In the genomic region with DNA sequence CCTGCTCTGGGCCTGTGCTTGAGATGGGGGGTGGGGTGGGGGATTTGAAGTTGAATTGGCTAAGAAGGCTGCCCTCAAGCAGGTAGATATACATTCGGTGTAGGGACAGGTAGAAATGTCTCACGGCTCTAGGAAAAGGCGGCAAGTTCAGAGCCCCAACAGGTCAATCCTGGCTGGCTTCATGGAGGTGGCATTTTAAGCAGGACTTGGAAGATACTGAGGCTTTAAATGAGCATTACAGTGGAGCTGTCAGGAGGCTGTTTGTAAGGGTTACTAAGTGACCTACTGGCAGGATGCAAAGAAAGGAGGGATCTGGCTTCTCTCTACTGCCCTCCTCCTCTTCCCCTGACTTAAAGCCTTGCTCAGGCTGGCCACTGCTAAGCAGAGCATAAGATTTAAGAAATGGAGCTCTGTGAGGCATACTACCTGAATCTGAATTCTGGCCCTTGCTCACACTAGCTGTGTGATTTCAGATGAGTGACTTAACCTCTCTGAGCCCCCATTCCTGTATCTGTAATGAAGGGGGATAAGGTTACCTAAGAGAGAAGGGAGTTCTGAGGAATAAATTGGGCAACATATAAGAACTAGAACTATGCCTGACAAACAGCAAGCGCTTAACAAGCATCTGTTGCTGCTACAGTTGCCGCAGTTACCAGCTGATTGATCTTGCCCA, we compare ENCODE assay signal across 27 cellular contexts.
"Had no signal": no experiment of that assay in that cellular context is flagged by ENCODE, and none has a peak within 500 bp of the region (broad histone marks: within the 10 kb centered on the region; RNA-seq: fewer than 3 reads in every experiment).

No MANE protein-coding gene starts in this region.

- H3K27ac ChIP-seq: body of pancreas, cardiac muscle cell, coronary artery, dorsolateral prefrontal cortex, heart right ventricle, parathyroid adenoma, psoas muscle, suprapubic skin, tibial artery, upper lobe of right lung had no signal

- H3K9ac ChIP-seq: parathyroid adenoma had no signal

- H3K27me3 ChIP-seq: body of pancreas, cardiac muscle cell, dorsolateral prefrontal cortex, suprapubic skin, tibial artery, upper lobe of right lung had no signal

- H3K4me2 ChIP-seq: smooth muscle cell had no signal

- H3K27ac Mint-ChIP-seq: activated B cell treated with CpG ODN at 0.5 μM for 24 hours; activated CD8-positive, alpha-beta T cell treated with anti-CD3 and anti-CD28 coated beads for 36 hours; activated naive CD4-positive, alpha-beta T cell treated with anti-CD3 and anti-CD28 coated beads, Interleukin-2, amount 50 U/mL, for 72 hours; activated T-cell treated with anti-CD3 and anti-CD28 coated beads, Interleukin-2, amount 50 U/mL, for 72 hours had no signal

- H3K9me3 Mint-ChIP-seq: activated B cell treated with CpG ODN at 0.5 μM for 24 hours; activated CD8-positive, alpha-beta T cell treated with anti-CD3 and anti-CD28 coated beads for 36 hours; activated naive CD4-positive, alpha-beta T cell treated with anti-CD3 and anti-CD28 coated beads, Interleukin-2, amount 50 U/mL, for 72 hours; activated T-cell treated with anti-CD3 and anti-CD28 coated beads, Interleukin-2, amount 50 U/mL, for 72 hours; effector memory CD8-positive, alpha-beta T cell; naive thymus-derived CD4-positive, alpha-beta T cell had no signal

- H3K4me1 ChIP-seq: body of pancreas, parathyroid adenoma, psoas muscle, suprapubic skin, tibial artery, upper lobe of right lung had no signal

- H3K4me1 Mint-ChIP-seq: activated B cell treated with CpG ODN at 0.5 μM for 24 hours had no signal

- H3K36me3 ChIP-seq: cardiac muscle cell, heart right ventricle, suprapubic skin, tibial artery, upper lobe of right lung had no signal

- FAIRE-seq: endothelial cell of umbilical vein had no signal

- H3K4me3 ChIP-seq: body of pancreas, cardiac muscle cell, coronary artery, dorsolateral prefrontal cortex, heart right ventricle, psoas muscle, smooth muscle cell, suprapubic skin, tibial artery, upper lobe of right lung had no signal

- ATAC-seq: activated CD8-positive, alpha-beta T cell treated with anti-CD3 and anti-CD28 coated beads for 36 hours; activated naive CD4-positive, alpha-beta T cell treated with anti-CD3 and anti-CD28 coated beads, Interleukin-2, amount 50 U/mL, for 72 hours; activated T-cell treated with anti-CD3 and anti-CD28 coated beads, Interleukin-2, amount 50 U/mL, for 72 hours; body of pancreas; effector memory CD8-positive, alpha-beta T cell; heart right ventricle; naive thymus-derived CD4-positive, alpha-beta T cell; psoas muscle; upper lobe of right lung had no signal

- H3K36me3 Mint-ChIP-seq: activated naive CD4-positive, alpha-beta T cell treated with anti-CD3 and anti-CD28 coated beads, Interleukin-2, amount 50 U/mL, for 72 hours; naive thymus-derived CD4-positive, alpha-beta T cell had no signal

- H3K4me3 Mint-ChIP-seq: activated B cell treated with CpG ODN at 0.5 μM for 24 hours; activated CD8-positive, alpha-beta T cell treated with anti-CD3 and anti-CD28 coated beads for 36 hours; activated T-cell treated with anti-CD3 and anti-CD28 coated beads, Interleukin-2, amount 50 U/mL, for 72 hours; effector memory CD8-positive, alpha-beta T cell; naive thymus-derived CD4-positive, alpha-beta T cell had no signal

- H3K79me2 ChIP-seq: parathyroid adenoma had no signal

- DNase-seq: activated B cell treated with CpG ODN at 0.5 μM for 24 hours; activated CD4-positive, alpha-beta T cell treated with anti-CD3 and anti-CD28 coated beads, Interleukin-2, amount 50 U/mL, for 1 hour; activated CD8-positive, alpha-beta T cell treated with anti-CD3 and anti-CD28 coated beads for 36 hours; activated naive CD4-positive, alpha-beta T cell; activated T-cell treated with anti-CD3 and anti-CD28 coated beads, Interleukin-2, amount 50 U/mL, for 72 hours; anterior cingulate cortex; body of pancreas; dorsolateral prefrontal cortex; effector memory CD8-positive, alpha-beta T cell; foreskin melanocyte; heart right ventricle; midbrain; naive thymus-derived CD4-positive, alpha-beta T cell; occipital lobe; psoas muscle; stimulated activated CD4-positive, alpha-beta T cell treated with anti-CD3 and anti-CD28 coated beads, Interleukin-1b, Interleukin-23, amount 100 ng/mL, for 48 hours; stimulated activated naive CD4-positive, alpha-beta T cell; T-helper 2 cell; tibial artery; upper lobe of right lung had no signal

- H3K27me3 Mint-ChIP-seq: activated CD8-positive, alpha-beta T cell treated with anti-CD3 and anti-CD28 coated beads for 36 hours; naive thymus-derived CD4-positive, alpha-beta T cell had no signal

- H3K9me3 ChIP-seq: body of pancreas, heart right ventricle, psoas muscle, suprapubic skin, tibial artery, upper lobe of right lung had no signal
